1 cellular context compared by ENCODE assay signal in genomic region chr2:61582191-61582590, GRCh38.
TF ChIP-seq lines count a peak whose summit lies in the region.

No MANE protein-coding gene starts in this region.

TF ChIP-seq in GM23338, 12 proteins besides CTCF, POLR2A, EP300 and RAD21 (continued from another document):
- no peak for TF ChIP-seq STAT1 (IDR thresholded peaks at IDR 0.05; ENCODE audit: unreplicated experiment)
- TF ChIP-seq ZNF114 (CRISPR knock-in tag; IDR thresholded peaks at IDR 0.05), result no peak
- no peak for TF ChIP-seq REST (IDR thresholded peaks at IDR 0.05; ENCODE audit: unreplicated experiment)
- TF ChIP-seq ZNF331 (CRISPR knock-in tag; IDR thresholded peaks at IDR 0.05; ENCODE audit: low read depth), result no peak
- TF ChIP-seq NANOG (IDR thresholded peaks at IDR 0.05; ENCODE audit: borderline replicate concordance), result peak; percentile 51; the same call in 1 of the 2 replicates
- no peak for TF ChIP-seq EZH2phosphoT487 (IDR thresholded peaks at IDR 0.05; ENCODE audit: unreplicated experiment)
- TF ChIP-seq CREB1 (CRISPR knock-in tag; IDR thresholded peaks at IDR 0.05; ENCODE audit: low read depth), result peak; percentile 38
- peak; percentile 85 for TF ChIP-seq ZNF462 (CRISPR knock-in tag; IDR thresholded peaks at IDR 0.05)
- TF ChIP-seq JUNB (IDR thresholded peaks at IDR 0.05; ENCODE audit: unreplicated experiment), result no peak
- no peak for TF ChIP-seq ETS1 (IDR thresholded peaks at IDR 0.05)
- TF ChIP-seq POLR2AphosphoS5 (IDR thresholded peaks at IDR 0.05; ENCODE audit: low read depth), result no peak
TF ChIP-seq in GM23338: peak in this region for 3.
